Comparison of ENCODE assay signal across 8 cellular contexts in the genomic region with DNA sequence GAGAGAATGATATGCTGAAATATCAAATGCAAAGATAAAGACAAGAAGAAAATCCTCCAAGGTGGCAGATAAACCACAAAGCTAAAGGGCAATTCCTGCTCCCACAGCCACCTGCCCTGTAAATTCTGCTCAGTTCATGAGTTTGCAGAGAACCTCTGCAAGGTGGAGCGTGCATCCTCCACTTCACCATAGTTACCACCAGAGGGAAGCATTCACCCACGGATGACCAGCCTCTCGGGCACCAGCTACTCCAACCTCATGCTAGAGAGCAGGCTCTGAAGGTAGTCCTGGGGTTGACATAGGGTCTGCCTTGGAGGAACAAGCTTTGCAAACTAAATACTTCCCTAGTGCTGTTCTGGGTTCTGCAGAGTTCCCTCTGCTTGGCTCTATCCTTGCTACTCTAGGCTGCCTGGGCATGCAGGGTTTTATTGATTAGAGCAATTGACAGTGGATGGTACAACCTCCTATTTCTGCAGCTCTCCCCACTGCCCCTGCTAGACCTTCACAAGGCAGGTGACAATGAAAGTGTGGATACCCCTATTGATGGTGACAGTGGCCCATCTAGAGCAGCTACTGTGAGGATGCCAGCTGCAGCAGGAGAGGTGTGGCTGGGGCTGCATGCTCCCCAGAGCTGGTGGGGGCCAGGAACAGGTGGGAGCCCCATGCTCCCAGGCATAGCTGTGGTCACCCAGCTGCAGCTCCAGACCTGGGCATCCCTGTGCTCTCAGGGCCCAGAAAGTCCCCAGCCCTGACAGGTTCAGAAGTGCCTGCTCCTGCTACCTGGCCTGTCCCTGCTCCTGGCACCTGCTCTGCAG. TPM values are rescaled to one million over a fixed set of nuclear protein-coding genes. Genes with fewer than 3 reads are reported as not detected.
DNase-seq lines count a peak whose midpoint lies in the region; ATAC-seq and TF ChIP-seq lines count a peak whose summit lies in the region.

No MANE protein-coding gene starts in this region.

- H2BK120ac ChIP-seq in trophoblast cell (ENCODE audit: insufficient read depth, low read length, poor library complexity) = no peak overlapping the region

- H3K79me2 ChIP-seq in trophoblast cell (ENCODE audit: control insufficient read depth, insufficient read depth, low read length, poor library complexity) = no peaks in the 10 kb centered on the region

- no peak overlapping the region for H3K4me2 ChIP-seq in trophoblast cell (ENCODE audit: low read length)

- H2BK12ac ChIP-seq in trophoblast cell (ENCODE audit: low read length) = no peak overlapping the region

- DNase-seq in Ammon's horn (ENCODE audit: low spot score) (peak; percentile 90), RKO (ENCODE audit: low spot score) (peak; percentile 62), glomerular visceral epithelial cell (ENCODE audit: extremely low spot score) (peak; percentile 50), trophoblast cell (peak; percentile 56 to 77), vagina (ENCODE audit: extremely low spot score in 2 of 2) (no peak)
- DNase-seq in activated naive CD4-positive, alpha-beta T cell treated with Interleukin-2 at 50 U/mL for 16 hours = peak; percentile 57

- H3K9me3 ChIP-seq in trophoblast cell (ENCODE audit: insufficient read depth, low read depth, low read length) (peaks cover 3% of the 10 kb centered on the region), vagina (no peaks in the 10 kb centered on the region)

- H2AK5ac ChIP-seq in trophoblast cell (ENCODE audit: low read length) = no peak overlapping the region

- no peaks in the 10 kb centered on the region for H3K27me3 ChIP-seq in trophoblast cell (ENCODE audit: insufficient read depth, low read length)
- no peaks in the 10 kb centered on the region for H3K27me3 ChIP-seq in vagina

- H3K23ac ChIP-seq in trophoblast cell (ENCODE audit: low read length) = no peak overlapping the region

- H3K4me3 ChIP-seq in trophoblast cell (ENCODE audit: low read depth, low read length) (no peak overlapping the region), vagina (no peak overlapping the region)

- H4K12ac ChIP-seq in trophoblast cell (ENCODE audit: low read depth, low read length) = no peak overlapping the region

- no peak overlapping the region for H3K14ac ChIP-seq in trophoblast cell (ENCODE audit: low read length)

- no peak overlapping the region for H2BK5ac ChIP-seq in trophoblast cell (ENCODE audit: low read depth, low read length, poor library complexity)

- intact Hi-C loops in vagina (cut with DNase I) = no loop called here

- no peak overlapping the region for H3K4ac ChIP-seq in trophoblast cell (ENCODE audit: low read depth, low read length)

- WGBS in trophoblast cell (ENCODE audit: extremely low coverage, insufficient coverage, insufficient read length) = no CpG with 5 or more reads among the region's 3 CpGs

- no peaks in the 10 kb centered on the region for H3K36me3 ChIP-seq in trophoblast cell (ENCODE audit: control insufficient read depth in 1 of 2, insufficient read depth in 2 of 2, low read length in 2 of 2)
- H3K36me3 ChIP-seq in vagina = no peaks in the 10 kb centered on the region

- ATAC-seq in GM18858 (IDR thresholded peaks at IDR 0.05; ENCODE audit: unreplicated experiment) (peak; percentile 62), HG03469 (IDR thresholded peaks at IDR 0.05; ENCODE audit: unreplicated experiment) (peak; percentile 67)

- H4K91ac ChIP-seq in trophoblast cell (ENCODE audit: low read depth, low read length) = no peak overlapping the region

- H3K4me1 ChIP-seq in trophoblast cell (ENCODE audit: control insufficient read depth in 1 of 2, insufficient read depth in 2 of 2, low read length in 2 of 2) (no peaks in the 10 kb centered on the region), vagina (no peaks in the 10 kb centered on the region)

- H3K18ac ChIP-seq in trophoblast cell (ENCODE audit: low read length) = no peak overlapping the region

- no peak overlapping the region for H4K8ac ChIP-seq in trophoblast cell (ENCODE audit: low read depth, low read length)

- H3K9ac ChIP-seq in trophoblast cell (ENCODE audit: low read length) = no peak overlapping the region

- TF ChIP-seq CTCF in vagina (IDR thresholded peaks at IDR 0.05) = peak; percentile 38 to 73 (median 67)

- H2AFZ ChIP-seq in trophoblast cell (ENCODE audit: insufficient read depth, low read length, poor library complexity) = no peak overlapping the region

- H3K79me1 ChIP-seq in trophoblast cell (ENCODE audit: low read length) = no peaks in the 10 kb centered on the region

- no peak for TF ChIP-seq POLR2A in vagina (IDR thresholded peaks at IDR 0.05)

- H3K27ac ChIP-seq in trophoblast cell (ENCODE audit: low read depth, low read length) = no peak overlapping the region
- H3K27ac ChIP-seq in vagina = no peak overlapping the region

RNA-seq across cellular contexts. Expression of gene GGTLC1, which starts 51.1 kb away (rescaled TPM):
- polyA plus RNA-seq in trophoblast cell (2013) = 0.07 TPM in 1 of 2 replicates, not detected in the other
- total RNA-seq in vagina = not detected

RNA-seq across cellular contexts. Expression of gene CST5, which starts 58.0 kb away (rescaled TPM):
- polyA plus RNA-seq in trophoblast cell (2013) = not detected in 2 replicates
- total RNA-seq in vagina = not detected

Comparison
In these comparisons a context has a peak if more than half of its experiments do, and no peak if none do; other contexts are left out.
1. DNase-seq: peak in Ammon's horn (single experiment), RKO (single experiment), activated naive CD4-positive, alpha-beta T cell treated with Interleukin-2 at 50 U/mL for 16 hours (single experiment), glomerular visceral epithelial cell (single experiment) and trophoblast cell (2 of 2); none in vagina (0 of 2).